ENCODE assay signal across 8 cellular contexts in the genomic region with DNA sequence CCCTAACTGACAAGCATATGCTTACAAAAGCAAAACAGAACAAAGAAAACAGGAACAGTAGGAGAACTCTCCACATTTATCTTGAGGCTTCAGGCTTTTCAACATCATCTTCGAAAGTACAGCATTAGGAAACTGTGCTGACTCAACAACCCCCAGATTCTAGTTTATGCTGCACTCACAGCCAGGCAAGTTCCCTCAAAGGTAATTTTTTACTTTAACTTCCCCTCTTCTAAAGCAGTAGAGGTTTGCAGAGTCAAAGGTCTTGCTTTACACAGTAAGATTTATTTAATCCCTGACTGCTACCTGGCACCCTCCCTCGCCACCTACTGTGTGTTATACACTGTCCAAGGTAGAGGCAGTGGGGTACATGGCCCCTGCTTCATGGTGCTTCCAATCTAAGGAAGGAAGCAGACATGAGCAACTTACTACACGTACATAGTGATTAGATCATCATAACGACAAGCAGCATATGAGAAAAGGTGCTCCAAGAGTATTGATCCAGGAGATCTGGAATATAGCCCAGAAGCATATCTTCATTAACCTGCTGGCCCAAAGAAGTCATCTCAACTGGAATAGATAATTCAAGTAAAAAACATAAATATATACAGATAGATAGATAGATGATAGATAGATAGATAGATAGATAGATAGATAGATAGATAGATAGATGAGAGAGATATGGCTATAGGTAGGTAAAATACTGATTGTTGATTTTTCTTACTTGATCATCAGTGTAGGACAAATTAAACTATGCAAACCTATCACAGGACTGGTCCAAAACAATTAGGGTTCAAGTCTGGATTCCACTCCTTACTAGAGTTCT.
DNase-seq lines count a peak whose midpoint lies in the region; ATAC-seq and TF ChIP-seq lines count a peak whose summit lies in the region.
"Had no signal": no experiment of that assay in that cellular context is flagged by ENCODE, and none has a peak within 500 bp of the region (broad histone marks: within the 10 kb centered on the region; RNA-seq: fewer than 3 reads in every experiment).

No MANE protein-coding gene starts in this region.

- H3K4me3 ChIP-seq in sigmoid colon = no peak overlapping the region

- WGBS in sigmoid colon, 2 donors = 69 to 75% methylated on average over 4 of the region's 4 CpGs

- peaks cover 39% of the 10 kb centered on the region for H3K4me1 Mint-ChIP-seq in T-helper 17 cell

- H3K4me3 Mint-ChIP-seq in T-helper 17 cell = no peak overlapping the region

- TF ChIP-seq POLR2A in sigmoid colon (IDR thresholded peaks at IDR 0.05) = no peak

- H3K9me3 ChIP-seq in T-helper 17 cell (ENCODE audit: control insufficient read depth, low read length, poor library complexity, severe bottlenecking) (no peaks in the 10 kb centered on the region), sigmoid colon (no peaks in the 10 kb centered on the region)

- no peak for TF ChIP-seq CTCF in sigmoid colon (IDR thresholded peaks at IDR 0.05)

- peak; percentile 41 for ATAC-seq in T-helper 17 cell

- H3K36me3 Mint-ChIP-seq in T-helper 17 cell (ENCODE audit: low read depth) = no peaks in the 10 kb centered on the region

- peak; percentile 21 for DNase-seq in HK-2 (ENCODE audit: unreplicated experiment)
- no peak for DNase-seq in T-helper 17 cell
- DNase-seq in glomerular visceral epithelial cell (ENCODE audit: extremely low spot score) = peak; percentile 17
- DNase-seq in sigmoid colon = no peak
- no peak for DNase-seq in NCI-H1436 treated with DMSO at 0.1 percent for 48 hours (lab: John Stamatoyannopoulos, UW)
- DNase-seq in NCI-H82 treated with DMSO at 0.1 percent for 48 hours (lab: John Stamatoyannopoulos, UW; ENCODE audit: unreplicated experiment) = no peak
- no peak for DNase-seq in activated CD4-positive, alpha-beta T cell treated with anti-CD3 and anti-CD28 coated beads for 1 hour
- DNase-seq: NCI-H1048 had no signal

- peak overlapping the region in 3 of 4 donors; percentile 11 to 53 (median 30) for H3K27ac ChIP-seq in sigmoid colon

- no peaks in the 10 kb centered on the region for H3K27me3 Mint-ChIP-seq in T-helper 17 cell

- peak overlapping the region; percentile 32 for H3K27ac Mint-ChIP-seq in T-helper 17 cell

- TF ChIP-seq EP300 in sigmoid colon (IDR thresholded peaks at IDR 0.05) = no peak

- no peaks in the 10 kb centered on the region for H3K27me3 ChIP-seq in sigmoid colon

- H3K36me3 ChIP-seq in sigmoid colon = no peaks in the 10 kb centered on the region

- intact Hi-C loops in sigmoid colon (cut with DNase I) = no loop called here

- H3K4me1 ChIP-seq in sigmoid colon = peaks cover 0 to 58% (median 34%) of the 10 kb centered on the region in 4 donors

Comparison
In these comparisons a context has a peak if more than half of its experiments do, and no peak if none do; other contexts are left out.
1. DNase-seq: peak in HK-2 (single experiment) and glomerular visceral epithelial cell (single experiment); none in T-helper 17 cell (0 of 3), sigmoid colon (single experiment), NCI-H1436 treated with DMSO at 0.1 percent for 48 hours (single experiment), NCI-H82 treated with DMSO at 0.1 percent for 48 hours (single experiment) and activated CD4-positive, alpha-beta T cell treated with anti-CD3 and anti-CD28 coated beads for 1 hour (single experiment).